In the genomic region with DNA sequence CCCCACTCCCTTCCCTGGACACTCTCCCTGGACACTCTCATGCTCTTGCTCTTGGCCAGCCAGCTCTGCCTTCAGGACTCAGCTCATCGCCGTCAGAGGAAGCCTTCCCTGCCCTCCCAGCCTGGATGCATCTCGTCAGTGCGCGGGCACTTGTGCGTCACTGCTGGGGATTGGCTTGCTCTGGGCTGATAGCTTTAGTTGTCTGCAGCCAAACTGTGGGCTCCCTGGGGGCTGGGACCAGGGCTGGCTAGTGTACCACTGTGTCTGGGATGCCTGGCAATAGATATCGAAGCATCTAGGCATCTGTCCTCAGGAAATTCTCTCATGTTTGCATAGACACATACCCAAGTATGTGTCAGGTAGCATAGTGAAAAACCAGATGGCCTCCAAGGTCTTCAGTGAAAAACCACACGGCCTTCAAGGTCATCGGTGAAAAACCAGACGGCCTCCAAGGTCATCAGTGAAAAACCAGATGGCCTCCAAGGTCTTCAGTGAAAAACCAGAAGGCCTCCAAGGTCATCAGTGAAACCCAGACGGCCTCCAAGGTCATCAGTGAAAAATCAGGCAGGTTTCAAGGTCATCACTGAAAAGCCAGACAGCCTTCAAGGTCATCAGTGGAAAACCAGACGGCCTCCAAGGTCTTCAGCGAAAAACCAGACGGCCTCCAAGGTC, we compare ENCODE assay signal across 1 cellular context.
TF ChIP-seq lines count a peak whose summit lies in the region.

No MANE protein-coding gene starts in this region.

TF ChIP-seq in GM23338, 12 proteins besides CTCF, POLR2A, EP300 and RAD21 (continued from another document):
- TF ChIP-seq, protein P1, sequence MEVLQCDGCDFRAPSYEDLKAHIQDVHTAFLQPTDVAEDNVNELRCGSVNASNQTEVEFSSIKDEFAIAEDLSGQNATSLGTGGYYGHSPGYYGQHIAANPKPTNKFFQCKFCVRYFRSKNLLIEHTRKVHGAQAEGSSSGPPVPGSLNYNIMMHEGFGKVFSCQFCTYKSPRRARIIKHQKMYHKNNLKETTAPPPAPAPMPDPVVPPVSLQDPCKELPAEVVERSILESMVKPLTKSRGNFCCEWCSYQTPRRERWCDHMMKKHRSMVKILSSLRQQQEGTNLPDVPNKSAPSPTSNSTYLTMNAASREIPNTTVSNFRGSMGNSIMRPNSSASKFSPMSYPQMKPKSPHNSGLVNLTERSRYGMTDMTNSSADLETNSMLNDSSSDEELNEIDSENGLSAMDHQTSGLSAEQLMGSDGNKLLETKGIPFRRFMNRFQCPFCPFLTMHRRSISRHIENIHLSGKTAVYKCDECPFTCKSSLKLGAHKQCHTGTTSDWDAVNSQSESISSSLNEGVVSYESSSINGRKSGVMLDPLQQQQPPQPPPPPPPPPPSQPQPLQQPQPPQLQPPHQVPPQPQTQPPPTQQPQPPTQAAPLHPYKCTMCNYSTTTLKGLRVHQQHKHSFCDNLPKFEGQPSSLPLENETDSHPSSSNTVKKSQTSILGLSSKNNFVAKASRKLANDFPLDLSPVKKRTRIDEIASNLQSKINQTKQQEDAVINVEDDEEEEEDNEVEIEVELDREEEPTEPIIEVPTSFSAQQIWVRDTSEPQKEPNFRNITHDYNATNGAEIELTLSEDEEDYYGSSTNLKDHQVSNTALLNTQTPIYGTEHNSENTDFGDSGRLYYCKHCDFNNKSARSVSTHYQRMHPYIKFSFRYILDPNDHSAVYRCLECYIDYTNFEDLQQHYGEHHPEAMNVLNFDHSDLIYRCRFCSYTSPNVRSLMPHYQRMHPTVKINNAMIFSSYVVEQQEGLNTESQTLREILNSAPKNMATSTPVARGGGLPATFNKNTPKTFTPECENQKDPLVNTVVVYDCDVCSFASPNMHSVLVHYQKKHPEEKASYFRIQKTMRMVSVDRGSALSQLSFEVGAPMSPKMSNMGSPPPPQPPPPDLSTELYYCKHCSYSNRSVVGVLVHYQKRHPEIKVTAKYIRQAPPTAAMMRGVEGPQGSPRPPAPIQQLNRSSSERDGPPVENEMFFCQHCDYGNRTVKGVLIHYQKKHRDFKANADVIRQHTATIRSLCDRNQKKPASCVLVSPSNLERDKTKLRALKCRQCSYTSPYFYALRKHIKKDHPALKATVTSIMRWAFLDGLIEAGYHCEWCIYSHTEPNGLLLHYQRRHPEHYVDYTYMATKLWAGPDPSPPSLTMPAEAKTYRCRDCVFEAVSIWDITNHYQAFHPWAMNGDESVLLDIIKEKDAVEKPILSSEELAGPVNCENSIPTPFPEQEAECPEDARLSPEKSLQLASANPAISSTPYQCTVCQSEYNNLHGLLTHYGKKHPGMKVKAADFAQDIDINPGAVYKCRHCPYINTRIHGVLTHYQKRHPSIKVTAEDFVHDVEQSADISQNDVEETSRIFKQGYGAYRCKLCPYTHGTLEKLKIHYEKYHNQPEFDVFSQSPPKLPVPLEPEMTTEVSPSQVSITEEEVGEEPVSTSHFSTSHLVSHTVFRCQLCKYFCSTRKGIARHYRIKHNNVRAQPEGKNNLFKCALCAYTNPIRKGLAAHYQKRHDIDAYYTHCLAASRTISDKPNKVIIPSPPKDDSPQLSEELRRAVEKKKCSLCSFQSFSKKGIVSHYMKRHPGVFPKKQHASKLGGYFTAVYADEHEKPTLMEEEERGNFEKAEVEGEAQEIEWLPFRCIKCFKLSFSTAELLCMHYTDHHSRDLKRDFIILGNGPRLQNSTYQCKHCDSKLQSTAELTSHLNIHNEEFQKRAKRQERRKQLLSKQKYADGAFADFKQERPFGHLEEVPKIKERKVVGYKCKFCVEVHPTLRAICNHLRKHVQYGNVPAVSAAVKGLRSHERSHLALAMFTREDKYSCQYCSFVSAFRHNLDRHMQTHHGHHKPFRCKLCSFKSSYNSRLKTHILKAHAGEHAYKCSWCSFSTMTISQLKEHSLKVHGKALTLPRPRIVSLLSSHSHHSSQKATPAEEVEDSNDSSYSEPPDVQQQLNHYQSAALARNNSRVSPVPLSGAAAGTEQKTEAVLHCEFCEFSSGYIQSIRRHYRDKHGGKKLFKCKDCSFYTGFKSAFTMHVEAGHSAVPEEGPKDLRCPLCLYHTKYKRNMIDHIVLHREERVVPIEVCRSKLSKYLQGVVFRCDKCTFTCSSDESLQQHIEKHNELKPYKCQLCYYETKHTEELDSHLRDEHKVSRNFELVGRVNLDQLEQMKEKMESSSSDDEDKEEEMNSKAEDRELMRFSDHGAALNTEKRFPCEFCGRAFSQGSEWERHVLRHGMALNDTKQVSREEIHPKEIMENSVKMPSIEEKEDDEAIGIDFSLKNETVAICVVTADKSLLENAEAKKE (CRISPR knock-in tag; IDR thresholded peaks at IDR 0.05): no peak
- TF ChIP-seq ZNF331 (CRISPR knock-in tag; IDR thresholded peaks at IDR 0.05; ENCODE audit: low read depth): no peak
TF ChIP-seq in GM23338: peak in this region for 0.
